Comparison of ENCODE assay signal across 8 cellular contexts in genomic region chr13:27250833-27251165, GRCh38. TPM values are rescaled to one million over a fixed set of nuclear protein-coding genes. Genes with fewer than 3 reads are reported as not detected.
A peak's percentile ranks its signal among the peaks of the same experiment; 100 is the strongest.
DNase-seq lines count a peak whose midpoint lies in the region; ATAC-seq and TF ChIP-seq lines count a peak whose summit lies in the region.

No MANE protein-coding gene starts in this region.

- H3K9me2 ChIP-seq in PC-3 (replicated peaks; ENCODE audit: low read length): no peaks in the 10 kb centered on the region

- in situ Hi-C loops in G401 (cut with HindIII; ENCODE audit: low sequenced_read_pairs): no loop called here

- no peak for ATAC-seq in PC-3

- peaks cover 39% of the 10 kb centered on the region for H3K4me1 Mint-ChIP-seq in activated naive CD4-positive, alpha-beta T cell treated with anti-CD3 and anti-CD28 coated beads for 36 hours (ENCODE audit: low read depth)

- peak overlapping the region; percentile 99 for H3K27ac Mint-ChIP-seq in activated naive CD4-positive, alpha-beta T cell treated with anti-CD3 and anti-CD28 coated beads for 36 hours

- H3K27ac ChIP-seq in PC-3 (ENCODE audit: low read length) (peak overlapping the region; percentile 89), esophagus squamous epithelium (peak overlapping the region; percentile 93 to 98 (median 96))

- no peaks in the 10 kb centered on the region for H3K9me3 ChIP-seq in PC-3 (ENCODE audit: low read length)
- no peaks in the 10 kb centered on the region for H3K9me3 ChIP-seq in esophagus squamous epithelium

- BruUV-seq in PC-3 (replicated peaks; lab: Mats Ljungman, UMichigan): TSS peak; percentile 92

- peak overlapping the region; percentile 100 for H3K9ac ChIP-seq in PC-3 (ENCODE audit: low read length)

- H3K4me3 ChIP-seq in PC-3 (ENCODE audit: low read length) (peak overlapping the region; percentile 90), esophagus squamous epithelium (peak overlapping the region; percentile 77 to 97 (median 86)), skeletal muscle cell (ENCODE audit: low read depth, low read length) (peak overlapping the region; percentile 95)

- no peaks in the 10 kb centered on the region for H3K9me3 Mint-ChIP-seq in activated naive CD4-positive, alpha-beta T cell treated with anti-CD3 and anti-CD28 coated beads for 36 hours

- CTCF ChIA-PET in activated naive CD4-positive, alpha-beta T cell treated with anti-CD3 and anti-CD28 coated beads for 36 hours (lab: Charles Lee): no interaction called here
- CTCF ChIA-PET in PC-3 (lab: Charles Lee): interaction anchor here (0.8 kb wide), 1 partner anchor 56 kb away, joined by 3 read pairs; no protein-coding TSS in a partner anchor

- 0% methylated on average over 9 of the region's 9 CpGs for WGBS in esophagus squamous epithelium, 2 donors

- peaks cover 39% of the 10 kb centered on the region for H4K20me1 ChIP-seq in PC-3 (ENCODE audit: low read length)

- H3K27me3 ChIP-seq in PC-3 (ENCODE audit: low read length) (no peaks in the 10 kb centered on the region), esophagus squamous epithelium (no peaks in the 10 kb centered on the region)

- H3F3A ChIP-seq in PC-3 (ENCODE audit: low read length, unreplicated experiment): peaks cover 8% of the 10 kb centered on the region

- no peak for DNase-seq in activated naive CD4-positive, alpha-beta T cell treated with anti-CD3 and anti-CD28 coated beads for 36 hours
- no peak for DNase-seq in activated naive CD4-positive, alpha-beta T cell (lab: John Stamatoyannopoulos, UW)
- DNase-seq in PC-3 (no peak), esophagus squamous epithelium (lab: John Stamatoyannopoulos, UW) (no peak), skeletal muscle cell (ENCODE audit: low read depth) (no peak), G401 (ENCODE audit: low spot score) (no peak), NCI-H1436 (lab: John Stamatoyannopoulos, UW) (no peak), hepatic stellate cell (ENCODE audit: low spot score) (no peak)

- no peaks in the 10 kb centered on the region for H3K27me3 Mint-ChIP-seq in activated naive CD4-positive, alpha-beta T cell treated with anti-CD3 and anti-CD28 coated beads for 36 hours (ENCODE audit: low read depth)

- peaks cover 40% of the 10 kb centered on the region for H3K36me3 Mint-ChIP-seq in activated naive CD4-positive, alpha-beta T cell treated with anti-CD3 and anti-CD28 coated beads for 36 hours (ENCODE audit: low read depth)

- H3K79me2 ChIP-seq in PC-3 (ENCODE audit: low read length): peaks cover 60% of the 10 kb centered on the region

- TF ChIP-seq CTCF in PC-3 (conservative IDR thresholded peaks at IDR 0.05; ENCODE audit: low read depth, low read length) (no peak), esophagus squamous epithelium (IDR thresholded peaks at IDR 0.05) (no peak)

- peak overlapping the region; percentile 99 for H3K4me3 Mint-ChIP-seq in activated naive CD4-positive, alpha-beta T cell treated with anti-CD3 and anti-CD28 coated beads for 36 hours

- H3K36me3 ChIP-seq in PC-3 (ENCODE audit: low read depth, low read length) (peaks cover 41% of the 10 kb centered on the region), esophagus squamous epithelium (peaks cover 0 to 20% (median 13%) of the 10 kb centered on the region in 3 donors)

- peak overlapping the region; percentile 93 for H3K4me2 ChIP-seq in PC-3 (ENCODE audit: low read length)

- H2AFZ ChIP-seq in PC-3 (ENCODE audit: low read length): peak overlapping the region; percentile 84

- TF ChIP-seq POLR2A in esophagus squamous epithelium (IDR thresholded peaks at IDR 0.05): no peak

- intact Hi-C loops in activated naive CD4-positive, alpha-beta T cell treated with anti-CD3 and anti-CD28 coated beads for 36 hours (cut with micrococcal nuclease): loop anchor here (1.0 to 5.0 kb wide), 12 partner anchors 20 to 1948 kb away; partner anchors contain the start of genes MTIF3, NUP58, PAN3 and POLR1D
- intact Hi-C loops in PC-3 (cut with micrococcal nuclease): loop anchor here (1.0 kb wide), 1 partner anchor 78 kb away; no protein-coding TSS in a partner anchor
- intact Hi-C loops in esophagus squamous epithelium (cut with DNase I): loop anchor here (10.0 kb wide), 1 partner anchor 76 kb away; the partner anchor contains the start of gene USP12

- POLR2A ChIA-PET in PC-3 (lab: Charles Lee; ENCODE audit: unreplicated experiment): no interaction called here

- H3K4me1 ChIP-seq in PC-3 (ENCODE audit: insufficient read depth, low read length) (peaks cover 20% of the 10 kb centered on the region), esophagus squamous epithelium (peaks cover 10 to 50% (median 36%) of the 10 kb centered on the region in 3 donors)

RNA-seq across cellular contexts. Expression of gene RPL21, which starts 0.6 kb away (rescaled TPM):
- total RNA-seq in activated naive CD4-positive, alpha-beta T cell treated with anti-CD3 and anti-CD28 coated beads for 36 hours: 1,000 to 10,000 TPM; 1,766 to 1,839 TPM
- total RNA-seq in PC-3 (2014; rRNA removed) (380 and 552 TPM in 2 replicates), esophagus squamous epithelium (1,000 to 10,000 TPM in 2 of 4 donors, 100 to 1,000 TPM in 2; 398 to 1,284 (median 964) TPM)
- 1,415 and 1,774 TPM in 2 replicates for total RNA-seq in G401 (2014; rRNA removed; shearing (Covaris generic))

RNA-seq across cellular contexts. Expression of gene RASL11A, which starts 19.8 kb away (rescaled TPM):
- 1 to 10 TPM; 1.5 to 1.6 TPM for total RNA-seq in activated naive CD4-positive, alpha-beta T cell treated with anti-CD3 and anti-CD28 coated beads for 36 hours
- 43.3 and 59.7 TPM in 2 replicates for total RNA-seq in PC-3 (2014; rRNA removed)
- 10 to 100 TPM in 3 of 4 donors, 1 to 10 TPM in 1; 4.4 to 34.1 (median 21.9) TPM for total RNA-seq in esophagus squamous epithelium
- 2.4 and 5.8 TPM in 2 replicates for total RNA-seq in G401 (2014; rRNA removed; shearing (Covaris generic))
